ENCODE assay signal across 21 cellular contexts in the genomic region with DNA sequence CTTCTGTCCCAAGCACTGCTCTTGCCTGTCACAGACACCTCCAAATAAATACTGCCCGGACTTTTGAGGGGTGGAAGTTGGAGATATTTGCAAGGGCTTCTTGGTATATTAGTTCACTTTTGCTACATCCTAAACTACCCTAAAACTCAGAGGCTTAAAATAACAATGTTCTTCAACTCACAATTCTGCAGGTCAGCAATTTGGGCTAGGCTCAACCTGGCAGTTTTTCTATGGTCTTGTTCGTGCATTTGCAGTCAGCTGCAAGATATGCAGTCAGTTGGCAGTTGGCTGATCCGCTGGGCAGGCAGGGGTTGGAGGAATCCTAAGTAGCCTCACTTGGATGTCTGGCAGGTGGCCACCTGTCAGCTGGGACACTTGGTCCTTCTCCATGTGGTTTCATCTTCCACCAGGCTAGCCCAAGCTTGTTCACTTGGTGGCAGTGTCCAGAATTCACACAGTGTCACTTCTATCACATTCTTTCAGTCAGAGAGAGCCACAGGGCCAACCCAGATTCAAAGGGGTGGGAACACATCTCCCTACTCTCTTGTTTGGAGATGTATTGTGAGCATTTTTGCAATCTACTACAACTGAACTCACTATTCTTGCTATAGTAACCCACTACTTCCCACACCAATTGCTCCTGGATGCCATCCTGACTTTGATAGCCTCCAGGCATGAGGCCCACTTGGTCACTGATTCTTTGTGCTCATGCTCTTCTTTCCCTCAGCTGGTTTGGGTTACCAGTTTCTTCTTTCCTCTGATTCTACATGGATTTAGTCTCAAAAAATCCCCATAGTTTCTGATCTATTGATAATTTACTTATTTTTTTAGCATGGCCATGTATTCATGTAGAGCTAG. TPM values are rescaled to one million over a fixed set of nuclear protein-coding genes. Genes with fewer than 3 reads are reported as not detected.
A peak's percentile ranks its signal among the peaks of the same experiment; 100 is the strongest.
DNase-seq lines count a peak whose midpoint lies in the region; ATAC-seq and TF ChIP-seq lines count a peak whose summit lies in the region.
"Had no signal": no experiment of that assay in that cellular context is flagged by ENCODE, and none has a peak within 500 bp of the region (broad histone marks: within the 10 kb centered on the region; RNA-seq: fewer than 3 reads in every experiment).

No MANE protein-coding gene starts in this region.

- no peak for TF ChIP-seq POLR2A in HCT116 (IDR thresholded peaks at IDR 0.05; ENCODE audit: borderline replicate concordance, extremely low read depth, insufficient read depth, insufficient read length)

- H3K4me3 ChIP-seq in HCT116 (replicated peaks in 1 of 2; ENCODE audit: low read depth in 1 of 2, low read length in 2 of 2) (no peak overlapping the region), psoas muscle (no peak overlapping the region)
- H3K4me3 ChIP-seq: GM23248, PC-9 had no signal

- TF ChIP-seq RAD21 in HCT116 (IDR thresholded peaks at IDR 0.05; ENCODE audit: low read depth) = no peak

- DNase-seq in HCT116 (ENCODE audit: low read depth, low spot score) (no peak), RPMI7951 (ENCODE audit: low read depth) (peak; percentile 3), left cardiac atrium (peak; percentile 27), psoas muscle (peak; percentile 58 to 88), T-helper 9 cell (no peak), Ammon's horn (ENCODE audit: low spot score) (no peak)
- DNase-seq: ACHN; CD4-positive, CD25-positive, alpha-beta regulatory T cell; COR-L47; DMS 273 treated with DMSO at 0.1 percent for 48 hours; DND-41; GM23248; HCEC 1CT; NCI-H1105 treated with DMSO at 0.1 percent for 48 hours; NCI-H1694; NCI-H510A; NCI-H774; PC-9; SW 1271 had no signal

- no peaks in the 10 kb centered on the region for H3K27me3 ChIP-seq in HCT116 (ENCODE audit: insufficient read depth, low read length)
- no peaks in the 10 kb centered on the region for H3K27me3 ChIP-seq in psoas muscle (ENCODE audit: insufficient read depth in 3 of 3, low read length in 2 of 3)

- H3K9me2 ChIP-seq in HCT116 (ENCODE audit: insufficient read depth) = no peaks in the 10 kb centered on the region

- 20 to 32% (median 24%) methylated on average over 3 of the region's 3 CpGs for WGBS in psoas muscle, 3 donors

- no peak for TF ChIP-seq CTCF in HCT116 (IDR thresholded peaks at IDR 0.05 in 2 of 3, conservative IDR thresholded peaks at IDR 0.05 in 1 of 3; ENCODE audit: borderline replicate concordance in 1 of 3, insufficient read depth in 1 of 3, low read depth in 2 of 3, low read length in 2 of 3)
- TF ChIP-seq CTCF in psoas muscle (IDR thresholded peaks at IDR 0.05) = peak; percentile 5

- no peak overlapping the region for H2AFZ ChIP-seq in HCT116 (ENCODE audit: low read depth, low read length, poor library complexity, severe bottlenecking)
- H2AFZ ChIP-seq: GM23248, PC-9 had no signal

- H3K4me2 ChIP-seq in HCT116 (ENCODE audit: low read length) = no peak overlapping the region
- H3K4me2 ChIP-seq: PC-9 had no signal

- no peaks in the 10 kb centered on the region for H3K36me3 ChIP-seq in HCT116 (ENCODE audit: control insufficient read depth in 1 of 2, insufficient read depth in 2 of 2, low read length in 2 of 2)
- H3K36me3 ChIP-seq in psoas muscle (ENCODE audit: insufficient read depth in 1 of 2, low read depth in 1 of 2) = no peaks in the 10 kb centered on the region

- intact Hi-C loops in HCT116 (cut with micrococcal nuclease) = no loop called here
- intact Hi-C loops in left cardiac atrium (cut with DNase I) = no loop called here
- intact Hi-C loops in psoas muscle (cut with DNase I) = no loop called here

- H3K9ac ChIP-seq in HCT116 (ENCODE audit: low read length) = no peak overlapping the region
- H3K9ac ChIP-seq: GM23248 had no signal

- BruUV-seq in HCT116 (replicated peaks; lab: Mats Ljungman, UMichigan) = no TSS peak

- POLR2A ChIA-PET in HCT116 (lab: Charles Lee) = interaction anchor here (0.6 kb wide), 1 partner anchor 40 kb away, joined by 3 read pairs; no protein-coding TSS in a partner anchor

- H3K4me1 ChIP-seq in HCT116 (ENCODE audit: control insufficient read depth in 1 of 2, insufficient read depth in 2 of 2, low read length in 2 of 2) (no peaks in the 10 kb centered on the region), psoas muscle (peaks cover 17% of the 10 kb centered on the region)

- no peaks in the 10 kb centered on the region for H3K9me3 ChIP-seq in HCT116 (ENCODE audit: control insufficient read depth in 1 of 2, insufficient read depth in 1 of 2, low read depth in 1 of 2, low read length in 2 of 2)
- H3K9me3 ChIP-seq in psoas muscle = no peaks in the 10 kb centered on the region

- H3K27ac ChIP-seq in HCT116 (ENCODE audit: low read depth, low read length) (no peak overlapping the region), psoas muscle (peak overlapping the region; percentile 86)
- H3K27ac ChIP-seq: GM23248, HL-60, PC-9 had no signal

- peak; percentile 42; the same call in 1 of the 2 replicates for ATAC-seq in HCT116
- peak; percentile 76 to 96 for ATAC-seq in left cardiac atrium
- peak; percentile 98 to 99 (median 98) for ATAC-seq in psoas muscle
- ATAC-seq in GM18519 (IDR thresholded peaks at IDR 0.05; ENCODE audit: low FRiP score, unreplicated experiment) = no peak

- CTCF ChIA-PET in HCT116 (lab: Charles Lee) = no interaction called here

- H4K20me1 ChIP-seq in HCT116 (ENCODE audit: insufficient read depth) = no peaks in the 10 kb centered on the region

- no peaks in the 10 kb centered on the region for H3K79me2 ChIP-seq in HCT116 (ENCODE audit: insufficient read depth, low read length)

- RAD21 ChIA-PET in HCT116 (lab: Charles Lee; ENCODE audit: low non-redundant PET in 1 of 2, low total read pairs in 2 of 2, uncharacterized antibody in 2 of 2, unreplicated experiment in 2 of 2) = no interaction called here

TF ChIP-seq in HCT116, 20 proteins besides CTCF, POLR2A, EP300 and RAD21:
- no peak for TF ChIP-seq ZNF274 (IDR thresholded peaks at IDR 0.05; ENCODE audit: low read depth, low read length)
- TF ChIP-seq CEBPB (IDR thresholded peaks at IDR 0.05; ENCODE audit: low read depth) = no peak
- TF ChIP-seq EGR1 (IDR thresholded peaks at IDR 0.05; ENCODE audit: low read depth) = no peak
- TF ChIP-seq ELF1 (IDR thresholded peaks at IDR 0.05; ENCODE audit: borderline replicate concordance, low read depth) = no peak
- no peak for TF ChIP-seq FOSL1 (IDR thresholded peaks at IDR 0.05; ENCODE audit: low read depth)
- TF ChIP-seq, protein P1, sequence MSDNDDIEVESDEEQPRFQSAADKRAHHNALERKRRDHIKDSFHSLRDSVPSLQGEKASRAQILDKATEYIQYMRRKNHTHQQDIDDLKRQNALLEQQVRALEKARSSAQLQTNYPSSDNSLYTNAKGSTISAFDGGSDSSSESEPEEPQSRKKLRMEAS (IDR thresholded peaks at IDR 0.05) = no peak
- TF ChIP-seq POLR2AphosphoS5 (IDR thresholded peaks at IDR 0.05; ENCODE audit: low read depth, low read length) = no peak
- no peak for TF ChIP-seq SP1 (IDR thresholded peaks at IDR 0.05; ENCODE audit: low read depth)

RNA-seq across cellular contexts. Expression of a gene that starts 27.8 kb away (rescaled TPM):
- total RNA-seq in HCT116 (2021; ENCODE audit: unreplicated experiment) (30.8 TPM), left cardiac atrium (10 to 100 TPM; 17.9 to 20.9 TPM), psoas muscle (10 to 100 TPM in 3 of 4 donors, 1 to 10 TPM in 1; 9.0 to 17.7 (median 14.2) TPM)
- 19.0 and 24.0 TPM in 2 replicates for polyA plus RNA-seq in HCT116 (2012)
- 15.5 and 15.7 TPM in 2 replicates for total RNA-seq in RPMI7951 (2014; rRNA removed; shearing (Covaris generic))
- 10 to 100 TPM in 2 of 3 donors, 1 to 10 TPM in 1; 4.9 to 11.1 (median 10.4) TPM for polyA plus RNA-seq in psoas muscle

Comparison
In these comparisons a context has a peak if more than half of its experiments do, and no peak if none do; other contexts are left out.
1. DNase-seq: peak in RPMI7951 (single experiment), left cardiac atrium (single experiment) and psoas muscle (2 of 2); none in HCT116 (single experiment), T-helper 9 cell (single experiment) and Ammon's horn (single experiment).